ENCODE assay signal across 20 cellular contexts in the genomic region with DNA sequence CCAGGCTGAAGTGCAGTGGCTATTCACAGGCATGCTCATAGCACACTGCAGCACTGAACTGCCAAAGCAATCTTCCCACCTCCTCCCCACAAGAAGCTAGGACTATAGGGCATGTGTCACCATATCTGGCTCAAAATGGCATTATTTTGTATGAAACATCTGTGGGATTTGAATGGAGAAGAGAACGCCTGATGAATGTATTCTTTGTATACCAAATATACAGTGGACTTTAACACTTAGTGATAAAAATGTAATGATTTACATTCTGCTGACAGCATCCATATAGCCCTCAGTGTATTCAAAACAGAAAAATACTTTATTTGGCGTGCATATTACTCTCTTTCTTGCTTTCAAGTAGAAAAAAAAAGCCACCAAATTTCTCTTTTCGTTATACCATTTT.
A peak's percentile ranks its signal among the peaks of the same experiment; 100 is the strongest.
DNase-seq lines count a peak whose midpoint lies in the region; ATAC-seq and TF ChIP-seq lines count a peak whose summit lies in the region.
"Had no signal": no experiment of that assay in that cellular context is flagged by ENCODE, and none has a peak within 500 bp of the region (broad histone marks: within the 10 kb centered on the region; RNA-seq: fewer than 3 reads in every experiment).

No MANE protein-coding gene starts in this region.

- H3K4me1 ChIP-seq in hepatocyte (ENCODE audit: insufficient read depth), result peaks cover 4% of the 10 kb centered on the region
- peaks cover 9% of the 10 kb centered on the region for H3K4me1 ChIP-seq in mucosa of descending colon (ENCODE audit: low read depth)
- no peaks in the 10 kb centered on the region for H3K4me1 ChIP-seq in left lung
- H3K4me1 ChIP-seq: A549 had no signal

- H3K36me3 Mint-ChIP-seq in T-helper 17 cell (ENCODE audit: low read depth), result peaks cover 5% of the 10 kb centered on the region

- H3K27me3 ChIP-seq in hepatocyte, result no peaks in the 10 kb centered on the region
- H3K27me3 ChIP-seq in brain microvascular endothelial cell (replicated peaks), result no peaks in the 10 kb centered on the region
- H3K27me3 ChIP-seq in left lung, result no peaks in the 10 kb centered on the region

- intact Hi-C loops in mucosa of descending colon (cut with DNase I, micrococcal nuclease), result no loop called here
- intact Hi-C loops in left lung (cut with DNase I), result no loop called here

- H3K79me2 ChIP-seq in hepatocyte, result peaks cover 22% of the 10 kb centered on the region

- peak overlapping the region; percentile 20 for H3K27ac ChIP-seq in hepatocyte
- H3K27ac ChIP-seq in brain microvascular endothelial cell, result no peak overlapping the region
- no peak overlapping the region for H3K27ac ChIP-seq in left lung
- H3K27ac ChIP-seq: A549 had no signal

- H3K27ac Mint-ChIP-seq in T-helper 17 cell, result peak overlapping the region; percentile 2
- H3K27ac Mint-ChIP-seq: CD4-positive, alpha-beta memory T cell; GM23338; H9 had no signal

- peak overlapping the region; percentile 9 for H3K4me2 ChIP-seq in hepatocyte
- H3K4me2 ChIP-seq: A549, GM23338 had no signal

- in situ Hi-C loops in brain microvascular endothelial cell (cut with HindIII; ENCODE audit: low pct_ligation_motif_present, low sequenced_read_pairs), result no loop called here

- 48% methylated on average over 3 of the region's 3 CpGs for WGBS in hepatocyte (ENCODE audit: low lambda C conversion rate, missing lambda C conversion rate)

- peak; percentile 12 for DNase-seq in RPMI7951 (ENCODE audit: low read depth)
- DNase-seq in T-helper 17 cell, result no peak
- DNase-seq in hepatocyte (ENCODE audit: low spot score), result no peak
- DNase-seq in mucosa of descending colon, result no peak
- DNase-seq in brain microvascular endothelial cell, result no peak
- no peak for DNase-seq in activated CD4-positive, alpha-beta T cell treated with anti-CD3 and anti-CD28 coated beads, Interleukin-2, amount 50 U/mL, for 1 hour
- no peak for DNase-seq in left lung
- DNase-seq: 8988T; C1 segment of cervical spinal cord; Calu3; CD4-positive, alpha-beta memory T cell; COR-L47; DMS53; DMS79 treated with DMSO at 0.1 percent for 48 hours; GF-D8; H9 had no signal

- no peak overlapping the region for H3K4me3 Mint-ChIP-seq in T-helper 17 cell
- H3K4me3 Mint-ChIP-seq: CD4-positive, alpha-beta memory T cell; GM23338; H9 had no signal

- no peaks in the 10 kb centered on the region for H4K20me1 ChIP-seq in hepatocyte (ENCODE audit: insufficient read depth, poor library complexity, severe bottlenecking)

- H3K4me1 Mint-ChIP-seq in T-helper 17 cell, result peaks cover 20% of the 10 kb centered on the region
- H3K4me1 Mint-ChIP-seq: GM23338 had no signal

- H3K9me2 ChIP-seq in hepatocyte (replicated peaks; ENCODE audit: insufficient read depth), result no peaks in the 10 kb centered on the region

- no peak overlapping the region for H3K4me3 ChIP-seq in hepatocyte
- H3K4me3 ChIP-seq in mucosa of descending colon, result no peak overlapping the region
- no peak overlapping the region for H3K4me3 ChIP-seq in brain microvascular endothelial cell (ENCODE audit: low read depth, low read length)
- no peak overlapping the region for H3K4me3 ChIP-seq in left lung
- H3K4me3 ChIP-seq: A549, GM23338 had no signal

- TF ChIP-seq CTCF in hepatocyte (IDR thresholded peaks at IDR 0.05; ENCODE audit: poor library complexity) (no peak), mucosa of descending colon (IDR thresholded peaks at IDR 0.05) (no peak), brain microvascular endothelial cell (IDR thresholded peaks at IDR 0.05; ENCODE audit: low read depth, low read length, missing control alignments) (no peak), left lung (IDR thresholded peaks at IDR 0.05) (no peak)

- no peaks in the 10 kb centered on the region for H3K27me3 Mint-ChIP-seq in T-helper 17 cell
- H3K27me3 Mint-ChIP-seq: CD4-positive, alpha-beta memory T cell had no signal

- no peaks in the 10 kb centered on the region for H3K36me3 ChIP-seq in hepatocyte (replicated peaks; ENCODE audit: insufficient read depth, low read depth)
- H3K36me3 ChIP-seq in mucosa of descending colon (ENCODE audit: low read depth), result no peaks in the 10 kb centered on the region
- H3K36me3 ChIP-seq in brain microvascular endothelial cell (replicated peaks), result no peaks in the 10 kb centered on the region
- peaks cover 0 to under 1% of the 10 kb centered on the region in 2 donors for H3K36me3 ChIP-seq in left lung

- ATAC-seq in T-helper 17 cell, result no peak
- peak; percentile 54 for ATAC-seq in mucosa of descending colon
- no peak for ATAC-seq in HG03460 (IDR thresholded peaks at IDR 0.05; ENCODE audit: unreplicated experiment)
- no peak for ATAC-seq in left lung
- ATAC-seq: A549, GM23338, HCT116 had no signal

- H3K9me3 ChIP-seq in T-helper 17 cell (ENCODE audit: control insufficient read depth, low read length, poor library complexity, severe bottlenecking) (no peaks in the 10 kb centered on the region), hepatocyte (ENCODE audit: low read depth) (no peaks in the 10 kb centered on the region), mucosa of descending colon (peaks cover 3% of the 10 kb centered on the region), left lung (no peaks in the 10 kb centered on the region)
- H3K9me3 ChIP-seq: A549 had no signal

- no peak overlapping the region for H2AFZ ChIP-seq in hepatocyte
- H2AFZ ChIP-seq: GM23338 had no signal
